10 cellular contexts compared by ENCODE assay signal in genomic region chr21:18155508-18156193, GRCh38.
DNase-seq lines count a peak whose midpoint lies in the region; ATAC-seq and TF ChIP-seq lines count a peak whose summit lies in the region.
"Had no signal": no experiment of that assay in that cellular context is flagged by ENCODE, and none has a peak within 500 bp of the region (broad histone marks: within the 10 kb centered on the region; RNA-seq: fewer than 3 reads in every experiment).

No MANE protein-coding gene starts in this region.

- no peak overlapping the region for H3K4me3 ChIP-seq in Loucy (ENCODE audit: low read length, poor library complexity, severe bottlenecking)
- no peak overlapping the region for H3K4me3 ChIP-seq in uterus

- H3K27me3 Mint-ChIP-seq in natural killer cell (ENCODE audit: low read depth in 2 of 2) = no peaks in the 10 kb centered on the region

- H3K4me2 ChIP-seq in Loucy (ENCODE audit: low read depth, low read length, poor library complexity, severe bottlenecking) = peak overlapping the region; percentile 39

- peak overlapping the region; percentile 68 for H3K4me3 Mint-ChIP-seq in natural killer cell

- ATAC-seq in GM19351 (IDR thresholded peaks at IDR 0.05; ENCODE audit: unreplicated experiment) (peak; percentile 55), natural killer cell (peak; percentile 67 to 77 (median 71)), GM21360 (IDR thresholded peaks at IDR 0.05; ENCODE audit: unreplicated experiment) (no peak)

- no peaks in the 10 kb centered on the region for H3F3A ChIP-seq in Loucy (ENCODE audit: low read depth)

- H3K27me3 ChIP-seq in Loucy (ENCODE audit: insufficient read depth, low read length, poor library complexity, severe bottlenecking) (no peaks in the 10 kb centered on the region), uterus (no peaks in the 10 kb centered on the region)
- H3K27me3 ChIP-seq: neutrophil had no signal

- H3K9me3 ChIP-seq in Loucy (ENCODE audit: insufficient read depth, low read depth, low read length) (no peaks in the 10 kb centered on the region), uterus (no peaks in the 10 kb centered on the region)
- H3K9me3 ChIP-seq: neutrophil had no signal

- TF ChIP-seq CTCF in Loucy (conservative IDR thresholded peaks at IDR 0.05; ENCODE audit: low read length) (no peak), natural killer cell (IDR thresholded peaks at IDR 0.05) (no peak), uterus (IDR thresholded peaks at IDR 0.05) (no peak)

- no peaks in the 10 kb centered on the region for H3K79me2 ChIP-seq in Loucy (ENCODE audit: insufficient read depth, low read length)

- no peak for TF ChIP-seq POLR2A in uterus (IDR thresholded peaks at IDR 0.05)

- H3K4me1 Mint-ChIP-seq in natural killer cell = peaks cover 52% of the 10 kb centered on the region in 2 donors

- no peak overlapping the region for H3K9ac ChIP-seq in Loucy (ENCODE audit: low read depth, low read length, poor library complexity, severe bottlenecking)

- no peaks in the 10 kb centered on the region for H3K9me3 Mint-ChIP-seq in natural killer cell

- no peak overlapping the region for H2AFZ ChIP-seq in Loucy (ENCODE audit: low read length)

- no peaks in the 10 kb centered on the region for H3K9me2 ChIP-seq in Loucy (replicated peaks; ENCODE audit: low read depth, low read length)

- H3K27ac Mint-ChIP-seq in natural killer cell = peak overlapping the region; percentile 4 to 19

- DNase-seq in astrocyte of the hippocampus (ENCODE audit: low read depth, low spot score) (peak; percentile 60), natural killer cell (no peak), uterus (no peak), NAMALWA (ENCODE audit: low spot score) (no peak)
- DNase-seq in stimulated activated CD4-positive, alpha-beta T cell treated with anti-CD3 and anti-CD28 coated beads, Interleukin-2, amount 100 ng/mL, for 48 hours = no peak
- DNase-seq: NCI-H526 had no signal

- H3K36me3 Mint-ChIP-seq in natural killer cell = no peaks in the 10 kb centered on the region

- H3K4me1 ChIP-seq in Loucy (ENCODE audit: insufficient read depth, low read length, poor library complexity, severe bottlenecking) (peaks cover 21% of the 10 kb centered on the region), uterus (no peaks in the 10 kb centered on the region)

- no peak overlapping the region for H3K27ac ChIP-seq in uterus
- H3K27ac ChIP-seq: neutrophil had no signal

- intact Hi-C loops in natural killer cell (cut with micrococcal nuclease) = no loop called here
- intact Hi-C loops in uterus (cut with DNase I; ENCODE audit: low total_unique reads) = no loop called here

- no peaks in the 10 kb centered on the region for H3K36me3 ChIP-seq in Loucy (ENCODE audit: insufficient read depth, low read length)
- no peaks in the 10 kb centered on the region for H3K36me3 ChIP-seq in uterus
- H3K36me3 ChIP-seq: neutrophil had no signal

- H4K20me1 ChIP-seq in Loucy (ENCODE audit: insufficient read depth, low read length, poor library complexity, severe bottlenecking) = no peaks in the 10 kb centered on the region
